19 cellular contexts compared by ENCODE assay signal in genomic region chr9:137232510-137232909, GRCh38. TPM values are rescaled to one million over a fixed set of nuclear protein-coding genes. Genes with fewer than 3 reads are reported as not detected.
DNase-seq lines count a peak whose midpoint lies in the region; ATAC-seq, FAIRE-seq and TF ChIP-seq lines count a peak whose summit lies in the region.
"Had no signal": no experiment of that assay in that cellular context is flagged by ENCODE, and none has a peak within 500 bp of the region (broad histone marks: within the 10 kb centered on the region; RNA-seq: fewer than 3 reads in every experiment).

No MANE protein-coding gene starts in this region.

- WGBS in HepG2 (ENCODE audit: low lambda C conversion rate): 96% methylated on average over 10 of the region's 24 CpGs
- no CpG with 5 or more reads among the region's 24 CpGs for WGBS in right lobe of liver (ENCODE audit: insufficient coverage, low coverage, low lambda C conversion rate, missing lambda C conversion rate)

- no peaks in the 10 kb centered on the region for H3K27me3 ChIP-seq in HepG2 (ENCODE audit: control insufficient read depth in 1 of 2, insufficient read depth in 2 of 2, low read length in 2 of 2)
- H3K27me3 ChIP-seq in right lobe of liver: no peaks in the 10 kb centered on the region

- in situ Hi-C loops in HepG2 (cut with HindIII; ENCODE audit: extremely low pct_ligation_motif_present, low pct_unique_long_range_greater_than_20kb): no loop called here

- TF ChIP-seq POLR2A in HepG2 (IDR thresholded peaks at IDR 0.05; ENCODE audit: insufficient read depth in 1 of 2, low read depth in 2 of 2, low read length in 2 of 2) (no peak), right lobe of liver (IDR thresholded peaks at IDR 0.05) (no peak)

- H3K4me3 ChIP-seq in HepG2 (replicated peaks in 1 of 3; ENCODE audit: insufficient read depth in 1 of 3, low read depth in 2 of 3, low read length in 3 of 3): no peak overlapping the region
- no peak overlapping the region for H3K4me3 ChIP-seq in right lobe of liver
- no peak overlapping the region for H3K4me3 ChIP-seq in mucosa of descending colon

- H3K4me3 Mint-ChIP-seq in endothelial cell (ENCODE audit: unreplicated experiment): no peak overlapping the region

- no peak for DNase-seq in HepG2 (ENCODE audit: low spot score)
- DNase-seq in right lobe of liver: no peak
- peak in 1 of 3 donors; percentile 41 for DNase-seq in mucosa of descending colon
- no peak for DNase-seq in endothelial cell (ENCODE audit: low spot score)
- no peak for DNase-seq in stimulated activated CD4-positive, alpha-beta T cell treated with anti-CD3 and anti-CD28 coated beads, Interleukin-2, amount 100 ng/mL, for 24 hours
- DNase-seq: 8988T, AML-193, DMS79, NCI-H1092 treated with DMSO at 0.1 percent for 48 hours, NCI-H1436 treated with DMSO at 0.1 percent for 48 hours, NCI-H1930, NCI-H226, NCI-H748 treated with DMSO at 0.1 percent for 48 hours, SIG-M5, SK-N-SH had no signal

- H3K36me3 ChIP-seq in HepG2 (replicated peaks in 1 of 2; ENCODE audit: control insufficient read depth in 1 of 2, insufficient read depth in 2 of 2, low read length in 2 of 2) (no peaks in the 10 kb centered on the region), right lobe of liver (no peaks in the 10 kb centered on the region), mucosa of descending colon (ENCODE audit: low read depth) (no peaks in the 10 kb centered on the region)

- H3K4me1 ChIP-seq in HepG2 (ENCODE audit: insufficient read depth, low read length): peaks cover 65% of the 10 kb centered on the region
- H3K4me1 ChIP-seq in right lobe of liver: peaks cover 0 to 6% (median 0%) of the 10 kb centered on the region in 4 donors
- peaks cover 32% of the 10 kb centered on the region for H3K4me1 ChIP-seq in mucosa of descending colon (ENCODE audit: low read depth)

- no peaks in the 10 kb centered on the region for H3K27me3 Mint-ChIP-seq in endothelial cell (ENCODE audit: unreplicated experiment)

- H3K79me2 ChIP-seq in HepG2 (ENCODE audit: insufficient read depth, low read length): peaks cover 8% of the 10 kb centered on the region

- no peaks in the 10 kb centered on the region for H3K36me3 Mint-ChIP-seq in endothelial cell (ENCODE audit: low read depth, unreplicated experiment)

- H3K4me2 ChIP-seq in HepG2 (ENCODE audit: low read depth, low read length): no peak overlapping the region
- H3K4me2 ChIP-seq: SK-N-SH had no signal

- H2AFZ ChIP-seq in HepG2 (ENCODE audit: low read length): no peak overlapping the region

- H3K4me1 Mint-ChIP-seq in endothelial cell (ENCODE audit: unreplicated experiment): no peaks in the 10 kb centered on the region

- no peak for TF ChIP-seq RAD21 in HepG2 (CRISPR knock-in tag; IDR thresholded peaks at IDR 0.05)

- TF ChIP-seq EP300 in HepG2 (IDR thresholded peaks at IDR 0.05; ENCODE audit: low read depth in 2 of 2, low read length in 2 of 2) (no peak), HepG2 (CRISPR knock-in tag; IDR thresholded peaks at IDR 0.05; ENCODE audit: borderline replicate concordance) (no peak)

- no peak for ATAC-seq in HepG2
- no peak for ATAC-seq in right lobe of liver
- peak; percentile 21 for ATAC-seq in mucosa of descending colon
- no peak for ATAC-seq in HG02884 (IDR thresholded peaks at IDR 0.05; ENCODE audit: unreplicated experiment)
- ATAC-seq: Panc1 had no signal

- POLR2A ChIA-PET in HepG2 (lab: Yijun Ruan, JAX): no interaction called here

- no peak for FAIRE-seq in HepG2 (lab: Jason Lieb, UNC)
- FAIRE-seq: H1 had no signal

- intact Hi-C loops in HepG2 (cut with micrococcal nuclease; ENCODE audit: unreplicated experiment): no loop called here
- intact Hi-C loops in right lobe of liver (cut with DNase I): loop anchor here (5.0 to 10.0 kb wide), 4 partner anchors 48 to 115 kb away; partner anchors contain the start of genes ANAPC2 (in 1 of the 2) and SSNA1 (in 1 of the 2)
- intact Hi-C loops in mucosa of descending colon (cut with DNase I, micrococcal nuclease): no loop called here

- no peak for TF ChIP-seq CTCF in HepG2 (CRISPR knock-in tag; IDR thresholded peaks at IDR 0.05)
- TF ChIP-seq CTCF in right lobe of liver (IDR thresholded peaks at IDR 0.05): no peak
- no peak for TF ChIP-seq CTCF in mucosa of descending colon (IDR thresholded peaks at IDR 0.05)
- TF ChIP-seq CTCF in endothelial cell (IDR thresholded peaks at IDR 0.05; ENCODE audit: unreplicated experiment): no peak

- no TSS peak for BruUV-seq in HepG2 (replicated peaks; lab: Mats Ljungman, UMichigan)

- CTCF ChIA-PET in HepG2 (lab: Yijun Ruan, JAX; ENCODE audit: low intra/inter-chr PET ratio, low total read pairs): no interaction called here

- no peaks in the 10 kb centered on the region for H3K9me3 ChIP-seq in HepG2 (ENCODE audit: low read length)
- H3K9me3 ChIP-seq in right lobe of liver: no peaks in the 10 kb centered on the region
- no peaks in the 10 kb centered on the region for H3K9me3 ChIP-seq in mucosa of descending colon
- H3K9me3 ChIP-seq: SK-N-SH had no signal

- no peaks in the 10 kb centered on the region for H3K9me3 Mint-ChIP-seq in endothelial cell (ENCODE audit: unreplicated experiment)

- no peaks in the 10 kb centered on the region for H4K20me1 ChIP-seq in HepG2 (ENCODE audit: insufficient read depth, low read length)

- no peak overlapping the region for H3K9ac ChIP-seq in HepG2 (ENCODE audit: insufficient read depth, low read depth, low read length)
- H3K9ac ChIP-seq: SK-N-SH had no signal

- H3K27ac ChIP-seq in HepG2 (ENCODE audit: extremely low read length, insufficient read depth, low read length) (no peak overlapping the region), right lobe of liver (no peak overlapping the region)

- H3K27ac Mint-ChIP-seq in endothelial cell (ENCODE audit: unreplicated experiment): no peak overlapping the region

RNA-seq across cellular contexts. Expression of gene SLC34A3, which starts 1.8 kb away (rescaled TPM):
- total RNA-seq in HepG2 (2016; rRNA removed; fragmentation: Illumina TruSeq; extraction: Trizol) (0.38 and 1.0 TPM in 2 replicates), right lobe of liver (not detected), mucosa of descending colon (not detected), endothelial cell (ENCODE audit: unreplicated experiment) (not detected)
- 0.97 and 1.3 TPM in 2 replicates for total RNA-seq in HepG2 (2016; cell fraction: cytosol; rRNA removed; fragmentation: Illumina TruSeq; extraction: Trizol; ENCODE audit: low read depth)
- total RNA-seq in HepG2 (2016; cell fraction: insoluble cytoplasmic fraction; rRNA removed; fragmentation: Illumina TruSeq; extraction: Trizol): 0.51 and 0.97 TPM in 2 replicates
- 0.74 and 0.76 TPM in 2 replicates for total RNA-seq in HepG2 (2016; cell fraction: membrane; rRNA removed; fragmentation: Illumina TruSeq; extraction: Trizol)
- total RNA-seq in HepG2 (2016; cell fraction: nucleus; rRNA removed; fragmentation: Illumina TruSeq; extraction: Trizol): 0.60 and 0.81 TPM in 2 replicates
- 0.07 and 0.20 TPM in 2 replicates for polyA plus RNA-seq in HepG2 (2011; rRNA removed)
- 0.09 and 0.16 TPM in 2 replicates for polyA plus RNA-seq in HepG2 (2011; cell fraction: cytosol; rRNA removed)
- 0.33 and 0.50 TPM in 2 replicates for polyA plus RNA-seq in HepG2 (2011; cell fraction: nucleus; rRNA removed)
- 0.21 and 0.60 TPM in 2 replicates for polyA plus RNA-seq in HepG2 (2012)
- polyA plus RNA-seq in HepG2 (2016; cell fraction: cytosol; fragmentation: Illumina TruSeq; extraction: Trizol; ENCODE audit: low read depth): 0.59 and 0.93 TPM in 2 replicates
- polyA plus RNA-seq in HepG2 (2016; cell fraction: insoluble cytoplasmic fraction; fragmentation: Illumina TruSeq; extraction: Trizol; ENCODE audit: low read depth): 0.58 and 0.62 TPM in 2 replicates
- 0.52 and 0.70 TPM in 2 replicates for polyA plus RNA-seq in HepG2 (2016; cell fraction: membrane; fragmentation: Illumina TruSeq; extraction: Trizol; ENCODE audit: low read depth)
- 1.2 and 1.8 TPM in 2 replicates for polyA plus RNA-seq in HepG2 (2016; cell fraction: nucleus; fragmentation: Illumina TruSeq; extraction: Trizol; ENCODE audit: insufficient read depth, low read depth)
- polyA minus RNA-seq in HepG2 (2011; rRNA and poly(A)+ RNA removed; ENCODE audit: low replicate concordance): 0.12 and 0.20 TPM in 2 replicates
- not detected in 2 replicates for polyA minus RNA-seq in HepG2 (2011; cell fraction: cytosol; rRNA and poly(A)+ RNA removed)
- polyA minus RNA-seq in HepG2 (2011; cell fraction: nucleus; rRNA and poly(A)+ RNA removed): not detected in 2 replicates
- total RNA-seq: H1 had no signal
- polyA plus RNA-seq: AG04450, SK-N-SH had no signal

RNA-seq across cellular contexts. Expression of gene RNF224, which starts 5.2 kb away (rescaled TPM):
- total RNA-seq in HepG2 (2016; rRNA removed; fragmentation: Illumina TruSeq; extraction: Trizol): 0.09 and 0.10 TPM in 2 replicates
- not detected in 2 replicates for total RNA-seq in HepG2 (2016; cell fraction: cytosol; rRNA removed; fragmentation: Illumina TruSeq; extraction: Trizol; ENCODE audit: low read depth)
- total RNA-seq in HepG2 (2016; cell fraction: insoluble cytoplasmic fraction; rRNA removed; fragmentation: Illumina TruSeq; extraction: Trizol): not detected in 2 replicates
- total RNA-seq in HepG2 (2016; cell fraction: membrane; rRNA removed; fragmentation: Illumina TruSeq; extraction: Trizol): 0.12 TPM in 1 of 2 replicates, not detected in the other
- total RNA-seq in HepG2 (2016; cell fraction: nucleus; rRNA removed; fragmentation: Illumina TruSeq; extraction: Trizol): not detected in 2 replicates
- polyA plus RNA-seq in HepG2 (2011; rRNA removed): not detected in 2 replicates
- 0.03 and 0.04 TPM in 2 replicates for polyA plus RNA-seq in HepG2 (2011; cell fraction: cytosol; rRNA removed)
- polyA plus RNA-seq in HepG2 (2011; cell fraction: nucleus; rRNA removed): 0.07 and 0.11 TPM in 2 replicates
- polyA plus RNA-seq in HepG2 (2012): 0.33 and 0.51 TPM in 2 replicates
- not detected in 2 replicates for polyA plus RNA-seq in HepG2 (2016; cell fraction: cytosol; fragmentation: Illumina TruSeq; extraction: Trizol; ENCODE audit: low read depth)
- 0.25 TPM in 1 of 2 replicates, not detected in the other for polyA plus RNA-seq in HepG2 (2016; cell fraction: insoluble cytoplasmic fraction; fragmentation: Illumina TruSeq; extraction: Trizol; ENCODE audit: low read depth)
- polyA plus RNA-seq in HepG2 (2016; cell fraction: membrane; fragmentation: Illumina TruSeq; extraction: Trizol; ENCODE audit: low read depth): not detected in 2 replicates
- 0.25 TPM in 1 of 2 replicates, not detected in the other for polyA plus RNA-seq in HepG2 (2016; cell fraction: nucleus; fragmentation: Illumina TruSeq; extraction: Trizol; ENCODE audit: insufficient read depth, low read depth)
- polyA minus RNA-seq in HepG2 (2011; rRNA and poly(A)+ RNA removed; ENCODE audit: low replicate concordance): 0.10 and 0.44 TPM in 2 replicates
- polyA minus RNA-seq in HepG2 (2011; cell fraction: cytosol; rRNA and poly(A)+ RNA removed): not detected in 2 replicates
- polyA minus RNA-seq in HepG2 (2011; cell fraction: nucleus; rRNA and poly(A)+ RNA removed): 0.26 TPM in 1 of 2 replicates, not detected in the other
- total RNA-seq in right lobe of liver: not detected
- total RNA-seq in mucosa of descending colon: not detected
- not detected for total RNA-seq in endothelial cell (ENCODE audit: unreplicated experiment)
- total RNA-seq: H1 had no signal
- polyA plus RNA-seq: AG04450 had no signal

RNA-seq across cellular contexts. Expression of gene CYSRT1, which starts 7.5 kb away (rescaled TPM):
- total RNA-seq in HepG2 (2016; rRNA removed; fragmentation: Illumina TruSeq; extraction: Trizol): 2.1 and 3.4 TPM in 2 replicates
- 1.8 and 1.9 TPM in 2 replicates for total RNA-seq in HepG2 (2016; cell fraction: cytosol; rRNA removed; fragmentation: Illumina TruSeq; extraction: Trizol; ENCODE audit: low read depth)
- 2.7 and 3.3 TPM in 2 replicates for total RNA-seq in HepG2 (2016; cell fraction: insoluble cytoplasmic fraction; rRNA removed; fragmentation: Illumina TruSeq; extraction: Trizol)
- 1.3 and 1.4 TPM in 2 replicates for total RNA-seq in HepG2 (2016; cell fraction: membrane; rRNA removed; fragmentation: Illumina TruSeq; extraction: Trizol)
- 1.1 and 1.2 TPM in 2 replicates for total RNA-seq in HepG2 (2016; cell fraction: nucleus; rRNA removed; fragmentation: Illumina TruSeq; extraction: Trizol)
- 1.5 and 1.7 TPM in 2 replicates for polyA plus RNA-seq in HepG2 (2011; rRNA removed)
- polyA plus RNA-seq in HepG2 (2011; cell fraction: cytosol; rRNA removed): 0.82 and 1.8 TPM in 2 replicates
- 0.95 and 1.2 TPM in 2 replicates for polyA plus RNA-seq in HepG2 (2011; cell fraction: nucleus; rRNA removed)
- polyA plus RNA-seq in HepG2 (2012): 0.80 and 1.1 TPM in 2 replicates
- polyA plus RNA-seq in HepG2 (2016; cell fraction: cytosol; fragmentation: Illumina TruSeq; extraction: Trizol; ENCODE audit: low read depth): 1.2 and 1.3 TPM in 2 replicates
- 3.0 and 3.6 TPM in 2 replicates for polyA plus RNA-seq in HepG2 (2016; cell fraction: insoluble cytoplasmic fraction; fragmentation: Illumina TruSeq; extraction: Trizol; ENCODE audit: low read depth)
- 1.1 and 1.3 TPM in 2 replicates for polyA plus RNA-seq in HepG2 (2016; cell fraction: membrane; fragmentation: Illumina TruSeq; extraction: Trizol; ENCODE audit: low read depth)
- polyA plus RNA-seq in HepG2 (2016; cell fraction: nucleus; fragmentation: Illumina TruSeq; extraction: Trizol; ENCODE audit: insufficient read depth, low read depth): 1.2 and 2.1 TPM in 2 replicates
- polyA minus RNA-seq in HepG2 (2011; rRNA and poly(A)+ RNA removed; ENCODE audit: low replicate concordance): 2.1 and 2.5 TPM in 2 replicates
- polyA minus RNA-seq in HepG2 (2011; cell fraction: cytosol; rRNA and poly(A)+ RNA removed): 0.49 and 0.97 TPM in 2 replicates
- polyA minus RNA-seq in HepG2 (2011; cell fraction: nucleus; rRNA and poly(A)+ RNA removed): 0.52 and 0.87 TPM in 2 replicates
- 1 to 10 TPM in 1 of 6 experiments, under 1 TPM in 4, not detected in 1; 0.20 to 1.2 (median 0.31) TPM for total RNA-seq in right lobe of liver
- not detected for total RNA-seq in mucosa of descending colon
- 1.4 TPM for total RNA-seq in endothelial cell (ENCODE audit: unreplicated experiment)

RNA-seq across cellular contexts. Expression of gene TUBB4B, which starts 8.6 kb away (rescaled TPM):
- 412 and 481 TPM in 2 replicates for total RNA-seq in HepG2 (2016; rRNA removed; fragmentation: Illumina TruSeq; extraction: Trizol)
- 96.3 and 106 TPM in 2 replicates for total RNA-seq in HepG2 (2016; cell fraction: cytosol; rRNA removed; fragmentation: Illumina TruSeq; extraction: Trizol; ENCODE audit: low read depth)
- 424 and 467 TPM in 2 replicates for total RNA-seq in HepG2 (2016; cell fraction: insoluble cytoplasmic fraction; rRNA removed; fragmentation: Illumina TruSeq; extraction: Trizol)
- total RNA-seq in HepG2 (2016; cell fraction: membrane; rRNA removed; fragmentation: Illumina TruSeq; extraction: Trizol): 128 TPM in 2 replicates
- 195 and 203 TPM in 2 replicates for total RNA-seq in HepG2 (2016; cell fraction: nucleus; rRNA removed; fragmentation: Illumina TruSeq; extraction: Trizol)
- 182 and 243 TPM in 2 replicates for polyA plus RNA-seq in HepG2 (2011; rRNA removed)
- polyA plus RNA-seq in HepG2 (2011; cell fraction: cytosol; rRNA removed): 251 and 293 TPM in 2 replicates
- polyA plus RNA-seq in HepG2 (2011; cell fraction: nucleus; rRNA removed): 210 and 235 TPM in 2 replicates
- polyA plus RNA-seq in HepG2 (2012): 190 and 205 TPM in 2 replicates
- 115 and 121 TPM in 2 replicates for polyA plus RNA-seq in HepG2 (2016; cell fraction: cytosol; fragmentation: Illumina TruSeq; extraction: Trizol; ENCODE audit: low read depth)
- polyA plus RNA-seq in HepG2 (2016; cell fraction: insoluble cytoplasmic fraction; fragmentation: Illumina TruSeq; extraction: Trizol; ENCODE audit: low read depth): 587 and 625 TPM in 2 replicates
- 115 and 122 TPM in 2 replicates for polyA plus RNA-seq in HepG2 (2016; cell fraction: membrane; fragmentation: Illumina TruSeq; extraction: Trizol; ENCODE audit: low read depth)
- polyA plus RNA-seq in HepG2 (2016; cell fraction: nucleus; fragmentation: Illumina TruSeq; extraction: Trizol; ENCODE audit: insufficient read depth, low read depth): 355 and 369 TPM in 2 replicates
- polyA minus RNA-seq in HepG2 (2011; rRNA and poly(A)+ RNA removed; ENCODE audit: low replicate concordance): 270 and 721 TPM in 2 replicates
- polyA minus RNA-seq in HepG2 (2011; cell fraction: cytosol; rRNA and poly(A)+ RNA removed): 140 and 144 TPM in 2 replicates
- polyA minus RNA-seq in HepG2 (2011; cell fraction: nucleus; rRNA and poly(A)+ RNA removed): 74.6 and 75.6 TPM in 2 replicates
- 100 to 1,000 TPM in 5 of 6 experiments, 10 to 100 TPM in 1; 88.4 to 274 (median 124) TPM for total RNA-seq in right lobe of liver
- total RNA-seq in mucosa of descending colon: 100 to 1,000 TPM; 286 to 379 (median 332) TPM
- 134 TPM for total RNA-seq in endothelial cell (ENCODE audit: unreplicated experiment)

RNA-seq across cellular contexts. Expression of gene RNF208, which starts 10.5 kb away (rescaled TPM):
- total RNA-seq in HepG2 (2016; rRNA removed; fragmentation: Illumina TruSeq; extraction: Trizol): 1.8 and 2.1 TPM in 2 replicates
- 1.2 and 1.4 TPM in 2 replicates for total RNA-seq in HepG2 (2016; cell fraction: cytosol; rRNA removed; fragmentation: Illumina TruSeq; extraction: Trizol; ENCODE audit: low read depth)
- 1.2 and 2.1 TPM in 2 replicates for total RNA-seq in HepG2 (2016; cell fraction: insoluble cytoplasmic fraction; rRNA removed; fragmentation: Illumina TruSeq; extraction: Trizol)
- total RNA-seq in HepG2 (2016; cell fraction: membrane; rRNA removed; fragmentation: Illumina TruSeq; extraction: Trizol): 3.7 and 4.2 TPM in 2 replicates
- 0.99 and 1.3 TPM in 2 replicates for total RNA-seq in HepG2 (2016; cell fraction: nucleus; rRNA removed; fragmentation: Illumina TruSeq; extraction: Trizol)
- 1.6 and 2.0 TPM in 2 replicates for polyA plus RNA-seq in HepG2 (2011; rRNA removed)
- polyA plus RNA-seq in HepG2 (2011; cell fraction: cytosol; rRNA removed): 0.99 and 1.4 TPM in 2 replicates
- 14.1 and 17.8 TPM in 2 replicates for polyA plus RNA-seq in HepG2 (2011; cell fraction: nucleus; rRNA removed)
- polyA plus RNA-seq in HepG2 (2012): 9.0 and 16.1 TPM in 2 replicates
- polyA plus RNA-seq in HepG2 (2016; cell fraction: cytosol; fragmentation: Illumina TruSeq; extraction: Trizol; ENCODE audit: low read depth): 28.1 and 30.5 TPM in 2 replicates
- 15.2 and 22.0 TPM in 2 replicates for polyA plus RNA-seq in HepG2 (2016; cell fraction: insoluble cytoplasmic fraction; fragmentation: Illumina TruSeq; extraction: Trizol; ENCODE audit: low read depth)
- 36.0 and 38.6 TPM in 2 replicates for polyA plus RNA-seq in HepG2 (2016; cell fraction: membrane; fragmentation: Illumina TruSeq; extraction: Trizol; ENCODE audit: low read depth)
- polyA plus RNA-seq in HepG2 (2016; cell fraction: nucleus; fragmentation: Illumina TruSeq; extraction: Trizol; ENCODE audit: insufficient read depth, low read depth): 23.4 and 23.9 TPM in 2 replicates
- 4.1 TPM in 1 of 2 replicates, not detected in the other for polyA minus RNA-seq in HepG2 (2011; rRNA and poly(A)+ RNA removed; ENCODE audit: low replicate concordance)
- polyA minus RNA-seq in HepG2 (2011; cell fraction: cytosol; rRNA and poly(A)+ RNA removed): 3.5 and 4.5 TPM in 2 replicates
- polyA minus RNA-seq in HepG2 (2011; cell fraction: nucleus; rRNA and poly(A)+ RNA removed): 0.62 and 0.77 TPM in 2 replicates
- 10 to 100 TPM in 1 of 6 experiments, 1 to 10 TPM in 5; 3.5 to 12.2 (median 4.5) TPM for total RNA-seq in right lobe of liver
- total RNA-seq in mucosa of descending colon: 1 to 10 TPM; 5.3 to 7.1 (median 5.8) TPM
- total RNA-seq in endothelial cell (ENCODE audit: unreplicated experiment): 1.1 TPM

Comparison
In these comparisons a context has a peak if more than half of its experiments do, and no peak if none do; other contexts are left out.
1. intact Hi-C loops: an anchor here in right lobe of liver (5.0 to 10.0 kb wide); none called in HepG2 and mucosa of descending colon.